Comparison of ENCODE assay signal across 20 cellular contexts in genomic region chr22:19703869-19704268, GRCh38. TPM values are rescaled to one million over a fixed set of nuclear protein-coding genes. Genes with fewer than 3 reads are reported as not detected.
DNase-seq lines count a peak whose midpoint lies in the region; ATAC-seq, FAIRE-seq and TF ChIP-seq lines count a peak whose summit lies in the region.
"Had no signal": no experiment of that assay in that cellular context is flagged by ENCODE, and none has a peak within 500 bp of the region (broad histone marks: within the 10 kb centered on the region; RNA-seq: fewer than 3 reads in every experiment).

No MANE protein-coding gene starts in this region.

- H3K36me3 ChIP-seq in Peyer's patch = no peaks in the 10 kb centered on the region
- H3K36me3 ChIP-seq in HepG2 (replicated peaks in 1 of 2; ENCODE audit: control insufficient read depth in 1 of 2, insufficient read depth in 2 of 2, low read length in 2 of 2) = no peaks in the 10 kb centered on the region
- no peaks in the 10 kb centered on the region for H3K36me3 ChIP-seq in tibial artery
- H3K36me3 ChIP-seq: cardiac muscle cell, MG63 had no signal

- H3K9ac ChIP-seq in HepG2 (ENCODE audit: insufficient read depth, low read depth, low read length) = no peak overlapping the region; the same call in 1 of the 2 replicates

- 92% methylated on average over 2 of the region's 9 CpGs for WGBS in HepG2 (ENCODE audit: low lambda C conversion rate)

- no peak for TF ChIP-seq CTCF in Peyer's patch (IDR thresholded peaks at IDR 0.05)
- TF ChIP-seq CTCF in HepG2 (CRISPR knock-in tag; IDR thresholded peaks at IDR 0.05) = no peak
- no peak for TF ChIP-seq CTCF in tibial artery (IDR thresholded peaks at IDR 0.05)
- TF ChIP-seq CTCF in coronary artery (IDR thresholded peaks at IDR 0.05) = no peak

- no peak for TF ChIP-seq POLR2A in Peyer's patch (IDR thresholded peaks at IDR 0.05)
- no peak for TF ChIP-seq POLR2A in HepG2 (IDR thresholded peaks at IDR 0.05; ENCODE audit: insufficient read depth in 1 of 2, low read depth in 2 of 2, low read length in 2 of 2)

- no peaks in the 10 kb centered on the region for H3K4me1 ChIP-seq in Peyer's patch
- peaks cover 17% of the 10 kb centered on the region for H3K4me1 ChIP-seq in HepG2 (ENCODE audit: insufficient read depth, low read length)
- no peaks in the 10 kb centered on the region for H3K4me1 ChIP-seq in tibial artery

- TF ChIP-seq EP300 in HepG2 (IDR thresholded peaks at IDR 0.05; ENCODE audit: low read depth in 2 of 2, low read length in 2 of 2) (no peak), HepG2 (CRISPR knock-in tag; IDR thresholded peaks at IDR 0.05; ENCODE audit: borderline replicate concordance) (no peak)

- TF ChIP-seq RAD21 in HepG2 (CRISPR knock-in tag; IDR thresholded peaks at IDR 0.05) = no peak

- intact Hi-C loops in HepG2 (cut with micrococcal nuclease; ENCODE audit: unreplicated experiment) = no loop called here
- intact Hi-C loops in tibial artery (cut with DNase I; ENCODE audit: low total_unique reads) = no loop called here

- H3K9me3 ChIP-seq in Peyer's patch = no peaks in the 10 kb centered on the region
- H3K9me3 ChIP-seq in HepG2 (ENCODE audit: low read length) = no peaks in the 10 kb centered on the region
- H3K9me3 ChIP-seq in tibial artery = no peaks in the 10 kb centered on the region
- H3K9me3 ChIP-seq: MG63 had no signal

- no peak for FAIRE-seq in HepG2 (lab: Jason Lieb, UNC)
- FAIRE-seq: endometrium had no signal

- DNase-seq in NCI-H345 (lab: John Stamatoyannopoulos, UW) = peak; percentile 53
- no peak for DNase-seq in NCI-H345 treated with DMSO at 0.1 percent for 48 hours (lab: John Stamatoyannopoulos, UW; ENCODE audit: unreplicated experiment)
- DNase-seq in Peyer's patch = peak in 2 of 3 donors; percentile 46 to 56
- DNase-seq in HepG2 (ENCODE audit: low spot score) = no peak
- peak; percentile 17 to 57 for DNase-seq in tibial artery
- DNase-seq in coronary artery (ENCODE audit: low spot score) = no peak
- DNase-seq: activated CD4-positive, alpha-beta T cell treated with anti-CD3 and anti-CD28 coated beads, Interleukin-2, amount 50 U/mL, for 1 hour; activated CD8-positive, alpha-beta memory T cell treated with anti-CD3 and anti-CD28 coated beads, Interleukin-2, amount 10 ng/mL, durations not matched to agents 7 days and 5 days; EL; MG63; Right ventricle myocardium superior had no signal

- no peaks in the 10 kb centered on the region for H4K20me1 ChIP-seq in HepG2 (ENCODE audit: insufficient read depth, low read length)

- in situ Hi-C loops in HepG2 (cut with HindIII; ENCODE audit: extremely low pct_ligation_motif_present, low pct_unique_long_range_greater_than_20kb) = no loop called here

- H3K4me2 ChIP-seq in HepG2 (ENCODE audit: low read depth, low read length) = peak overlapping the region; percentile 40; the same call in 1 of the 2 replicates
- H3K4me2 ChIP-seq: smooth muscle cell had no signal

- CTCF ChIA-PET in HepG2 (lab: Yijun Ruan, JAX; ENCODE audit: low intra/inter-chr PET ratio, low total read pairs) = no interaction called here

- H3K27me3 ChIP-seq in Peyer's patch (no peaks in the 10 kb centered on the region), HepG2 (ENCODE audit: control insufficient read depth in 1 of 2, insufficient read depth in 2 of 2, low read length in 2 of 2) (peaks cover 7 to 50% of the 10 kb centered on the region in 2 experiments), tibial artery (peaks cover 0 to 26% of the 10 kb centered on the region in 2 donors)
- H3K27me3 ChIP-seq: MG63 had no signal

- H3K79me2 ChIP-seq in HepG2 (ENCODE audit: insufficient read depth, low read length) = no peaks in the 10 kb centered on the region

- no TSS peak for BruUV-seq in HepG2 (replicated peaks; lab: Mats Ljungman, UMichigan)

- POLR2A ChIA-PET in HepG2 (lab: Yijun Ruan, JAX) = no interaction called here

- ATAC-seq in HepG2 = peak; percentile 15; the same call in 2 of the 3 replicates
- ATAC-seq in GM19455 (IDR thresholded peaks at IDR 0.05; ENCODE audit: unreplicated experiment) = no peak
- no peak for ATAC-seq in HG03378 (IDR thresholded peaks at IDR 0.05; ENCODE audit: unreplicated experiment)
- ATAC-seq: activated CD8-positive, alpha-beta memory T cell treated with anti-CD3 and anti-CD28 coated beads, Interleukin-2, amount 10 ng/mL, durations not matched to agents 7 days and 5 days had no signal

- H2AFZ ChIP-seq in HepG2 (ENCODE audit: low read length) = no peak overlapping the region

- no peak overlapping the region for H3K4me3 ChIP-seq in Peyer's patch
- no peak overlapping the region for H3K4me3 ChIP-seq in HepG2 (replicated peaks in 1 of 3; ENCODE audit: insufficient read depth in 1 of 3, low read depth in 2 of 3, low read length in 3 of 3)
- no peak overlapping the region for H3K4me3 ChIP-seq in tibial artery
- H3K4me3 ChIP-seq in coronary artery = no peak overlapping the region
- H3K4me3 ChIP-seq: cardiac muscle cell, MG63, smooth muscle cell had no signal

- no peak overlapping the region for H3K27ac ChIP-seq in Peyer's patch
- H3K27ac ChIP-seq in HepG2 (ENCODE audit: extremely low read length, insufficient read depth, low read length) = no peak overlapping the region
- H3K27ac ChIP-seq in tibial artery = no peak overlapping the region
- H3K27ac ChIP-seq in coronary artery = no peak overlapping the region
- H3K27ac ChIP-seq: cardiac muscle cell, VCaP had no signal

RNA-seq across cellular contexts. Expression of gene SEPTIN5, which starts 10.4 kb away (rescaled TPM):
- total RNA-seq in Peyer's patch (10 to 100 TPM in 1 of 4 donors, 1 to 10 TPM in 3; 2.8 to 20.6 (median 5.0) TPM), HepG2 (2016; rRNA removed; fragmentation: Illumina TruSeq; extraction: Trizol) (not detected in 2 replicates)
- 0.09 and 0.20 TPM in 2 replicates for total RNA-seq in HepG2 (2016; cell fraction: cytosol; rRNA removed; fragmentation: Illumina TruSeq; extraction: Trizol; ENCODE audit: low read depth)
- not detected in 2 replicates for total RNA-seq in HepG2 (2016; cell fraction: insoluble cytoplasmic fraction; rRNA removed; fragmentation: Illumina TruSeq; extraction: Trizol)
- total RNA-seq in HepG2 (2016; cell fraction: membrane; rRNA removed; fragmentation: Illumina TruSeq; extraction: Trizol) = 0.06 and 0.10 TPM in 2 replicates
- total RNA-seq in HepG2 (2016; cell fraction: nucleus; rRNA removed; fragmentation: Illumina TruSeq; extraction: Trizol) = not detected in 2 replicates
- 0.33 and 0.55 TPM in 2 replicates for polyA plus RNA-seq in HepG2 (2011; rRNA removed)
- polyA plus RNA-seq in HepG2 (2011; cell fraction: cytosol; rRNA removed) = 0.04 TPM in 1 of 2 replicates, not detected in the other
- polyA plus RNA-seq in HepG2 (2011; cell fraction: nucleus; rRNA removed) = 0.57 and 0.82 TPM in 2 replicates
- polyA plus RNA-seq in HepG2 (2012) = 0.08 TPM in 1 of 2 replicates, not detected in the other
- 0.15 and 0.23 TPM in 2 replicates for polyA plus RNA-seq in HepG2 (2016; cell fraction: cytosol; fragmentation: Illumina TruSeq; extraction: Trizol; ENCODE audit: low read depth)
- polyA plus RNA-seq in HepG2 (2016; cell fraction: insoluble cytoplasmic fraction; fragmentation: Illumina TruSeq; extraction: Trizol; ENCODE audit: low read depth) = not detected in 2 replicates
- polyA plus RNA-seq in HepG2 (2016; cell fraction: membrane; fragmentation: Illumina TruSeq; extraction: Trizol; ENCODE audit: low read depth) = 0.23 and 0.58 TPM in 2 replicates
- polyA plus RNA-seq in HepG2 (2016; cell fraction: nucleus; fragmentation: Illumina TruSeq; extraction: Trizol; ENCODE audit: insufficient read depth, low read depth) = 0.28 TPM in 1 of 2 replicates, not detected in the other
- 1.0 and 1.5 TPM in 2 replicates for polyA minus RNA-seq in HepG2 (2011; rRNA and poly(A)+ RNA removed; ENCODE audit: low replicate concordance)
- polyA minus RNA-seq in HepG2 (2011; cell fraction: cytosol; rRNA and poly(A)+ RNA removed) = not detected in 2 replicates
- 0.77 TPM in 1 of 2 replicates, not detected in the other for polyA minus RNA-seq in HepG2 (2011; cell fraction: nucleus; rRNA and poly(A)+ RNA removed)
- total RNA-seq: OCI-LY7 had no signal

RNA-seq across cellular contexts. Expression of gene GP1BB, which starts 19.5 kb away (rescaled TPM):
- total RNA-seq in Peyer's patch (1 to 10 TPM; 1.1 to 9.1 (median 2.0) TPM), HepG2 (2016; rRNA removed; fragmentation: Illumina TruSeq; extraction: Trizol) (not detected in 2 replicates)
- total RNA-seq in HepG2 (2016; cell fraction: cytosol; rRNA removed; fragmentation: Illumina TruSeq; extraction: Trizol; ENCODE audit: low read depth) = not detected in 2 replicates
- total RNA-seq in HepG2 (2016; cell fraction: insoluble cytoplasmic fraction; rRNA removed; fragmentation: Illumina TruSeq; extraction: Trizol) = not detected in 2 replicates
- 0.10 TPM in 1 of 2 replicates, not detected in the other for total RNA-seq in HepG2 (2016; cell fraction: membrane; rRNA removed; fragmentation: Illumina TruSeq; extraction: Trizol)
- not detected in 2 replicates for total RNA-seq in HepG2 (2016; cell fraction: nucleus; rRNA removed; fragmentation: Illumina TruSeq; extraction: Trizol)
- 0.07 TPM in 1 of 2 replicates, not detected in the other for polyA plus RNA-seq in HepG2 (2011; rRNA removed)
- polyA plus RNA-seq in HepG2 (2011; cell fraction: cytosol; rRNA removed) = 0.16 TPM in 1 of 2 replicates, not detected in the other
- 0.47 TPM in 1 of 2 replicates, not detected in the other for polyA plus RNA-seq in HepG2 (2011; cell fraction: nucleus; rRNA removed)
- not detected in 2 replicates for polyA plus RNA-seq in HepG2 (2012)
- polyA plus RNA-seq in HepG2 (2016; cell fraction: cytosol; fragmentation: Illumina TruSeq; extraction: Trizol; ENCODE audit: low read depth) = not detected in 2 replicates
- not detected in 2 replicates for polyA plus RNA-seq in HepG2 (2016; cell fraction: insoluble cytoplasmic fraction; fragmentation: Illumina TruSeq; extraction: Trizol; ENCODE audit: low read depth)
- not detected in 2 replicates for polyA plus RNA-seq in HepG2 (2016; cell fraction: membrane; fragmentation: Illumina TruSeq; extraction: Trizol; ENCODE audit: low read depth)
- polyA plus RNA-seq in HepG2 (2016; cell fraction: nucleus; fragmentation: Illumina TruSeq; extraction: Trizol; ENCODE audit: insufficient read depth, low read depth) = not detected in 2 replicates
- polyA minus RNA-seq in HepG2 (2011; rRNA and poly(A)+ RNA removed; ENCODE audit: low replicate concordance) = 0.32 TPM in 1 of 2 replicates, not detected in the other
- not detected in 2 replicates for polyA minus RNA-seq in HepG2 (2011; cell fraction: cytosol; rRNA and poly(A)+ RNA removed)
- not detected in 2 replicates for polyA minus RNA-seq in HepG2 (2011; cell fraction: nucleus; rRNA and poly(A)+ RNA removed)
- total RNA-seq: activated CD8-positive, alpha-beta memory T cell treated with anti-CD3 and anti-CD28 coated beads, Interleukin-2, amount 10 ng/mL, durations not matched to agents 7 days and 5 days; OCI-LY7; Right ventricle myocardium superior had no signal

RNA-seq across cellular contexts. Expression of gene TBX1, which starts 56.7 kb away (rescaled TPM):
- total RNA-seq in Peyer's patch (1 to 10 TPM in 2 of 4 donors, under 1 TPM in 1, not detected in 1; 0.70 to 4.1 (median 1.1) TPM), HepG2 (2016; rRNA removed; fragmentation: Illumina TruSeq; extraction: Trizol) (not detected in 2 replicates)
- total RNA-seq in HepG2 (2016; cell fraction: cytosol; rRNA removed; fragmentation: Illumina TruSeq; extraction: Trizol; ENCODE audit: low read depth) = not detected in 2 replicates
- total RNA-seq in HepG2 (2016; cell fraction: insoluble cytoplasmic fraction; rRNA removed; fragmentation: Illumina TruSeq; extraction: Trizol) = not detected in 2 replicates
- not detected in 2 replicates for total RNA-seq in HepG2 (2016; cell fraction: membrane; rRNA removed; fragmentation: Illumina TruSeq; extraction: Trizol)
- total RNA-seq in HepG2 (2016; cell fraction: nucleus; rRNA removed; fragmentation: Illumina TruSeq; extraction: Trizol) = not detected in 2 replicates
- not detected in 2 replicates for polyA plus RNA-seq in HepG2 (2011; rRNA removed)
- polyA plus RNA-seq in HepG2 (2011; cell fraction: cytosol; rRNA removed) = 0.03 TPM in 1 of 2 replicates, not detected in the other
- polyA plus RNA-seq in HepG2 (2011; cell fraction: nucleus; rRNA removed) = 0.23 TPM in 1 of 2 replicates, not detected in the other
- polyA plus RNA-seq in HepG2 (2012) = not detected in 2 replicates
- not detected in 2 replicates for polyA plus RNA-seq in HepG2 (2016; cell fraction: cytosol; fragmentation: Illumina TruSeq; extraction: Trizol; ENCODE audit: low read depth)
- not detected in 2 replicates for polyA plus RNA-seq in HepG2 (2016; cell fraction: insoluble cytoplasmic fraction; fragmentation: Illumina TruSeq; extraction: Trizol; ENCODE audit: low read depth)
- polyA plus RNA-seq in HepG2 (2016; cell fraction: membrane; fragmentation: Illumina TruSeq; extraction: Trizol; ENCODE audit: low read depth) = 0.08 TPM in 1 of 2 replicates, not detected in the other
- polyA plus RNA-seq in HepG2 (2016; cell fraction: nucleus; fragmentation: Illumina TruSeq; extraction: Trizol; ENCODE audit: insufficient read depth, low read depth) = not detected in 2 replicates
- not detected in 2 replicates for polyA minus RNA-seq in HepG2 (2011; rRNA and poly(A)+ RNA removed; ENCODE audit: low replicate concordance)
- polyA minus RNA-seq in HepG2 (2011; cell fraction: cytosol; rRNA and poly(A)+ RNA removed) = not detected in 2 replicates
- not detected in 2 replicates for polyA minus RNA-seq in HepG2 (2011; cell fraction: nucleus; rRNA and poly(A)+ RNA removed)
- total RNA-seq: fibroblast of lung, smooth muscle cell had no signal
- polyA plus RNA-seq: BJ, fibroblast of lung, smooth muscle cell had no signal

Comparison
In these comparisons a context has a peak if more than half of its experiments do, and no peak if none do; other contexts are left out.
1. DNase-seq: peak in NCI-H345 (single experiment), Peyer's patch (2 of 3) and tibial artery (2 of 2); none in NCI-H345 treated with DMSO at 0.1 percent for 48 hours (single experiment), HepG2 (single experiment) and coronary artery (single experiment).